ENCODE assay signal across 25 cellular contexts in the genomic region with DNA sequence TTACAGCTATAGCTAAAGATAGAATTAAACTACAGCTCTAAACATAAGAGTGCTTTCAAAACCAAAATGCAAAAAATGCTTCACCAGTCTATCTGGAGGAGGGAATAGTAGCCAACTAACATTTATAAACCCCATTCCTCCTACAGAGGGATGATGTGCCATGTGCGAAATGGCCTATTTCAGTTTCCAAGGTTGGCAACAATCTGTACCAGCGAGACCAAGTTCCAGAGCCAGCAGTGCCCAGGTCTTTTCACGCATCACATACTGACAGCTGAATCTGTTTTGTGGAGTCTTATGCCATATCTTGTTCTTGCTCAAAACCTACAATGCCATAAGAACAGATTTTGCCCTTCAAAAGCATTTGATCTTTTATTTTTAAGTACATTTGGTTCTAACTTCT. TPM values are rescaled to one million over a fixed set of nuclear protein-coding genes. Genes with fewer than 3 reads are reported as not detected.
DNase-seq lines count a peak whose midpoint lies in the region; ATAC-seq and TF ChIP-seq lines count a peak whose summit lies in the region.
"Had no signal": no experiment of that assay in that cellular context is flagged by ENCODE, and none has a peak within 500 bp of the region (broad histone marks: within the 10 kb centered on the region; RNA-seq: fewer than 3 reads in every experiment).

No MANE protein-coding gene starts in this region.

- no peaks in the 10 kb centered on the region for H3K27me3 Mint-ChIP-seq in CD4-positive, alpha-beta T cell
- H3K27me3 Mint-ChIP-seq in activated T-helper 17 cell treated with anti-CD3 and anti-CD28 coated beads, Interleukin-2, amount 50 U/mL, for 72 hours = no peaks in the 10 kb centered on the region
- H3K27me3 Mint-ChIP-seq: central memory CD8-positive, alpha-beta T cell had no signal

- peak overlapping the region; percentile 43 for H3K4me2 ChIP-seq in Karpas-422 (ENCODE audit: low read depth, low read length, poor library complexity, severe bottlenecking)

- POLR2A ChIA-PET in CD4-positive, alpha-beta T cell (lab: Charles Lee) = interaction anchor here (0.5 to 1.8 kb wide), 3 partner anchors 12 to 1424 kb away, joined by 3 to 5 read pairs (median 3); no protein-coding TSS in a partner anchor

- H3K9me3 ChIP-seq in CD4-positive, alpha-beta T cell (ENCODE audit: control insufficient read depth, low read length) = no peaks in the 10 kb centered on the region
- H3K9me3 ChIP-seq in Karpas-422 (ENCODE audit: low read length) = no peaks in the 10 kb centered on the region
- H3K9me3 ChIP-seq: heart right ventricle, Peyer's patch, psoas muscle, tibial nerve had no signal

- peak overlapping the region; percentile 77 for H3K27ac Mint-ChIP-seq in CD4-positive, alpha-beta T cell
- peak overlapping the region; percentile 80 for H3K27ac Mint-ChIP-seq in activated T-helper 17 cell treated with anti-CD3 and anti-CD28 coated beads, Interleukin-2, amount 50 U/mL, for 72 hours
- H3K27ac Mint-ChIP-seq: mesothelial cell of epicardium; natural killer cell treated with Interleukin-12 subunit alpha and Interleukin-12 subunit beta and Interleukin-15 and Interleukin-18, amount 100 ng/mL, for 72 hours had no signal

- H3K9ac ChIP-seq in Karpas-422 (ENCODE audit: low read length) = 0 out of 2 replicates have a peak overlapping the region, but pooled peaks have one; percentile 5

- no peak overlapping the region for H3K4me3 ChIP-seq in Karpas-422 (ENCODE audit: low read length)
- H3K4me3 ChIP-seq: heart right ventricle, Peyer's patch, psoas muscle, tibial nerve had no signal

- DNase-seq in CD4-positive, alpha-beta T cell = no peak
- DNase-seq in Karpas-422 (peak; percentile 44), middle frontal gyrus (ENCODE audit: extremely low spot score, low spot score) (peak; percentile 46), SW 1271 (lab: John Stamatoyannopoulos, UW) (no peak)
- no peak for DNase-seq in activated CD4-positive, CD25-positive, alpha-beta regulatory T cell treated with anti-CD3 and anti-CD28 coated beads, Interleukin-2, amount 50 U/mL, for 72 hours
- DNase-seq in activated CD8-positive, alpha-beta memory T cell treated with anti-CD3 and anti-CD28 coated beads for 24 hours = no peak
- DNase-seq: activated CD4-positive, alpha-beta T cell treated with anti-CD3 and anti-CD28 coated beads for 48 hours; Calu3; DMS79 treated with DMSO at 0.1 percent for 48 hours; GF-D8; heart right ventricle; Kasumi-1; NCI-H1417; NCI-H2029; Peyer's patch; psoas muscle; SHP77; stimulated activated CD8-positive, alpha-beta memory T cell treated with anti-CD3 and anti-CD28 coated beads, Interleukin-4, amount 100 ng/mL, for 48 hours had no signal

- H3K27me3 ChIP-seq in CD4-positive, alpha-beta T cell (ENCODE audit: control insufficient read depth, insufficient read depth, low read length) = no peaks in the 10 kb centered on the region
- no peaks in the 10 kb centered on the region for H3K27me3 ChIP-seq in Karpas-422 (ENCODE audit: low read length)
- H3K27me3 ChIP-seq: Peyer's patch, tibial nerve had no signal

- TF ChIP-seq CTCF in CD4-positive, alpha-beta T cell (IDR thresholded peaks at IDR 0.05) = no peak

- H3K4me1 ChIP-seq in Karpas-422 (ENCODE audit: low read length) = peaks cover 96% of the 10 kb centered on the region
- H3K4me1 ChIP-seq: heart right ventricle, psoas muscle, tibial nerve had no signal

- H3K36me3 Mint-ChIP-seq in CD4-positive, alpha-beta T cell (ENCODE audit: low read depth) = peaks cover 9% of the 10 kb centered on the region
- no peaks in the 10 kb centered on the region for H3K36me3 Mint-ChIP-seq in activated T-helper 17 cell treated with anti-CD3 and anti-CD28 coated beads, Interleukin-2, amount 50 U/mL, for 72 hours (ENCODE audit: low read depth)
- H3K36me3 Mint-ChIP-seq: mesothelial cell of epicardium; natural killer cell treated with Interleukin-12 subunit alpha and Interleukin-12 subunit beta and Interleukin-15 and Interleukin-18, amount 100 ng/mL, for 72 hours had no signal

- H3K79me2 ChIP-seq in Karpas-422 (ENCODE audit: low read length) = peaks cover 97% of the 10 kb centered on the region

- H3K36me3 ChIP-seq in Karpas-422 (ENCODE audit: insufficient read depth, low read length) = no peaks in the 10 kb centered on the region
- H3K36me3 ChIP-seq: heart right ventricle, Peyer's patch, tibial nerve had no signal

- peaks cover 91% of the 10 kb centered on the region for H3K4me1 Mint-ChIP-seq in CD4-positive, alpha-beta T cell (ENCODE audit: low read depth)
- peaks cover 39% of the 10 kb centered on the region for H3K4me1 Mint-ChIP-seq in activated T-helper 17 cell treated with anti-CD3 and anti-CD28 coated beads, Interleukin-2, amount 50 U/mL, for 72 hours

- no peak overlapping the region for H3K27ac ChIP-seq in CD4-positive, alpha-beta T cell (ENCODE audit: low read depth, low read length)
- peak overlapping the region; percentile 85 for H3K27ac ChIP-seq in Karpas-422 (ENCODE audit: low read length)
- H3K27ac ChIP-seq: C4-2B, heart right ventricle, Peyer's patch, psoas muscle, tibial nerve had no signal

- peaks cover 2% of the 10 kb centered on the region for H3K9me3 Mint-ChIP-seq in CD4-positive, alpha-beta T cell
- peaks cover 4% of the 10 kb centered on the region for H3K9me3 Mint-ChIP-seq in activated T-helper 17 cell treated with anti-CD3 and anti-CD28 coated beads, Interleukin-2, amount 50 U/mL, for 72 hours
- H3K9me3 Mint-ChIP-seq: central memory CD8-positive, alpha-beta T cell; mesothelial cell of epicardium; natural killer cell treated with Interleukin-12 subunit alpha and Interleukin-12 subunit beta and Interleukin-15 and Interleukin-18, amount 100 ng/mL, for 72 hours had no signal

- no peak for ATAC-seq in CD4-positive, alpha-beta T cell (ENCODE audit: poor library complexity)
- no peak for ATAC-seq in activated T-helper 17 cell treated with anti-CD3 and anti-CD28 coated beads, Interleukin-2, amount 50 U/mL, for 72 hours (replicated peaks)
- ATAC-seq: heart right ventricle; natural killer cell treated with Interleukin-12 subunit alpha and Interleukin-12 subunit beta and Interleukin-15 and Interleukin-18, amount 100 ng/mL, for 72 hours; psoas muscle; sciatic nerve had no signal

- no peak overlapping the region for H2AFZ ChIP-seq in Karpas-422 (ENCODE audit: low read length)

- no peaks in the 10 kb centered on the region for H4K20me1 ChIP-seq in Karpas-422 (ENCODE audit: insufficient read depth, low read depth, low read length)

- CTCF ChIA-PET in CD4-positive, alpha-beta T cell (lab: Charles Lee) = interaction anchor here (1.4 kb wide), 1 partner anchor 23 kb away, joined by 4 read pairs; no protein-coding TSS in a partner anchor

- no peaks in the 10 kb centered on the region for H3K9me2 ChIP-seq in Karpas-422 (replicated peaks; ENCODE audit: insufficient read depth, low read length)

- H3K4me3 Mint-ChIP-seq in CD4-positive, alpha-beta T cell = peak overlapping the region; percentile 43
- H3K4me3 Mint-ChIP-seq in activated T-helper 17 cell treated with anti-CD3 and anti-CD28 coated beads, Interleukin-2, amount 50 U/mL, for 72 hours = peak overlapping the region; percentile 71
- H3K4me3 Mint-ChIP-seq: central memory CD8-positive, alpha-beta T cell; mesothelial cell of epicardium; natural killer cell treated with Interleukin-12 subunit alpha and Interleukin-12 subunit beta and Interleukin-15 and Interleukin-18, amount 100 ng/mL, for 72 hours had no signal

- intact Hi-C loops in CD4-positive, alpha-beta T cell (cut with DNase I, micrococcal nuclease) = loop anchor here in 1 of 2 experiments (5.0 kb wide), 1 partner anchor 34 kb away; no protein-coding TSS in a partner anchor

RNA-seq across cellular contexts. Expression of gene NELL2, which starts 24.5 kb away (rescaled TPM):
- 100 to 1,000 TPM; 142 to 147 TPM for total RNA-seq in CD4-positive, alpha-beta T cell
- 188 and 207 TPM in 2 replicates for total RNA-seq in Karpas-422 (2014; rRNA removed; shearing (Covaris generic); ENCODE audit: low replicate concordance)
- 100 to 1,000 TPM in 1 of 2 donors, 10 to 100 TPM in 1; 12.8 to 106 TPM for total RNA-seq in activated T-helper 17 cell treated with anti-CD3 and anti-CD28 coated beads, Interleukin-2, amount 50 U/mL, for 72 hours
- total RNA-seq: Calu3 had no signal

Comparison
In these comparisons a context has a peak if more than half of its experiments do, and no peak if none do; other contexts are left out.
1. DNase-seq: peak in Karpas-422 (single experiment) and middle frontal gyrus (single experiment); none in CD4-positive, alpha-beta T cell (0 of 10), activated CD4-positive, CD25-positive, alpha-beta regulatory T cell treated with anti-CD3 and anti-CD28 coated beads, Interleukin-2, amount 50 U/mL, for 72 hours (single experiment), SW 1271 (0 of 2) and activated CD8-positive, alpha-beta memory T cell treated with anti-CD3 and anti-CD28 coated beads for 24 hours (single experiment).